8 cellular contexts compared by ENCODE assay signal in the genomic region with DNA sequence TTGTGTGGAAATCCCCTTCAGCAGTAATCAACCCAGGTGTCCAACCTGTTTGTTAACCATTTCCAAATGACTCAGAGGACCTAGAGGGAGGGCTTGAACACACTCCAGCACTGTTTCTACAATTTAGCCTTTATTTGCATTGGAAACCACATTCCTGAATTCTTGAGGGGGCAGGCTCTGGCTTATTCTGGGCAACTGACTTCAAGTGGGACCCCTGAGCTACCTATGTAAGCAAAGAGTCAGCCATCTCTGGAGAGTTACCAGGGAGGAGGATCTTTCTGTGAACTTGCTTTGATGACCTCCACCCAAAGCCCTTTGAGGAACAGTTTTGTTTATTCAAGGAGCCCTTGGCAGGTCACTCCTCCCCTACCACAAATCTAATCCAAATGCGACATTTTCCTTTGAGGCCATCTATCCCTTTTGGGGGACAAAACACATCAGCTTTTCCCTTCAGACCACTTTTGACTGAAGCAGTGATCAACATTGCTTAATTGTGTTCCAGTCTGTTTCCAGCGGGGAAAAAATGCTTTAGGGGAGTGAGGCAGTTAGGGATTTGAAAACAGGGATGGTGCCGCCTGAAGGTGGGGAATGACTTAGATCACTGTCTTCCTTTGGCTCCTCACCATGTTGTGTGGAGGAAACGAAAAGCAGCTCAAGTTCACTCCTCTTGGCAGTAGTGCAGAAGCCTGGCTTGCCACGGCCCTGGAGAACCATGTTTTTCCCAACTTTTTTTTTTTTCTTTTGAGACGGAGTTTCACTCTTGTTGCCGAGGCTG. TPM values are rescaled to one million over a fixed set of nuclear protein-coding genes. Genes with fewer than 3 reads are reported as not detected.
A peak's percentile ranks its signal among the peaks of the same experiment; 100 is the strongest.
DNase-seq lines count a peak whose midpoint lies in the region; ATAC-seq and TF ChIP-seq lines count a peak whose summit lies in the region.

No MANE protein-coding gene starts in this region.

- peak overlapping the region; percentile 69 for H3K4me3 Mint-ChIP-seq in activated naive CD8-positive, alpha-beta T cell
- H3K4me3 Mint-ChIP-seq in stimulated activated memory B cell treated with anti-CD40 and anti-IgM and Interleukin-4, amounts not matched to agents 10 μg/mL and 1 μg/mL and 100 μg/mL, for 72 hours: peak overlapping the region; percentile 14

- H3K27me3 ChIP-seq in right atrium auricular region: no peaks in the 10 kb centered on the region

- H3K9me3 ChIP-seq in right atrium auricular region: no peaks in the 10 kb centered on the region

- H3K36me3 Mint-ChIP-seq in activated naive CD8-positive, alpha-beta T cell: peaks cover 7% of the 10 kb centered on the region
- H3K36me3 Mint-ChIP-seq in stimulated activated memory B cell treated with anti-CD40 and anti-IgM and Interleukin-4, amounts not matched to agents 10 μg/mL and 1 μg/mL and 100 μg/mL, for 72 hours: peaks cover 8% of the 10 kb centered on the region

- no peaks in the 10 kb centered on the region for H3K9me3 Mint-ChIP-seq in activated naive CD8-positive, alpha-beta T cell (ENCODE audit: low read depth)
- H3K9me3 Mint-ChIP-seq in stimulated activated memory B cell treated with anti-CD40 and anti-IgM and Interleukin-4, amounts not matched to agents 10 μg/mL and 1 μg/mL and 100 μg/mL, for 72 hours: no peaks in the 10 kb centered on the region

- TF ChIP-seq CTCF in right atrium auricular region (IDR thresholded peaks at IDR 0.05): no peak

- peaks cover 10% of the 10 kb centered on the region for H3K36me3 ChIP-seq in right atrium auricular region

- no peaks in the 10 kb centered on the region for H3K27me3 Mint-ChIP-seq in activated naive CD8-positive, alpha-beta T cell
- H3K27me3 Mint-ChIP-seq in stimulated activated memory B cell treated with anti-CD40 and anti-IgM and Interleukin-4, amounts not matched to agents 10 μg/mL and 1 μg/mL and 100 μg/mL, for 72 hours: no peaks in the 10 kb centered on the region

- peaks cover 65% of the 10 kb centered on the region for H3K4me1 Mint-ChIP-seq in activated naive CD8-positive, alpha-beta T cell (ENCODE audit: low read depth)
- peaks cover 63% of the 10 kb centered on the region for H3K4me1 Mint-ChIP-seq in stimulated activated memory B cell treated with anti-CD40 and anti-IgM and Interleukin-4, amounts not matched to agents 10 μg/mL and 1 μg/mL and 100 μg/mL, for 72 hours

- peak; percentile 57 for DNase-seq in GM03348 (ENCODE audit: low spot score)
- DNase-seq in NCI-H1436 treated with DMSO at 0.1 percent for 48 hours (lab: John Stamatoyannopoulos, UW): peak; percentile 64
- no peak for DNase-seq in right atrium auricular region (ENCODE audit: low spot score)
- DNase-seq in D341Med (ENCODE audit: low spot score): no peak
- DNase-seq in NK-92 (lab: John Stamatoyannopoulos, UW; ENCODE audit: unreplicated experiment): no peak

- H3K4me1 ChIP-seq in right atrium auricular region: peaks cover 0 to 33% of the 10 kb centered on the region in 2 donors

- peak overlapping the region; percentile 72 to 83 for H3K27ac ChIP-seq in right atrium auricular region

- H3K27ac Mint-ChIP-seq in activated naive CD8-positive, alpha-beta T cell: peak overlapping the region; percentile 100
- H3K27ac Mint-ChIP-seq in stimulated activated memory B cell treated with anti-CD40 and anti-IgM and Interleukin-4, amounts not matched to agents 10 μg/mL and 1 μg/mL and 100 μg/mL, for 72 hours: peak overlapping the region; percentile 100

- peak overlapping the region in 1 of 2 donors; percentile 13 for H3K4me3 ChIP-seq in right atrium auricular region

- ATAC-seq in GM21619 (IDR thresholded peaks at IDR 0.05; ENCODE audit: unreplicated experiment): peak; percentile 37
- ATAC-seq in stimulated activated memory B cell treated with anti-CD40 and anti-IgM and Interleukin-4, amounts not matched to agents 10 μg/mL and 1 μg/mL and 100 μg/mL, for 72 hours: peak; percentile 80

RNA-seq across cellular contexts. Expression of gene TUBD1, which starts 46.2 kb away (rescaled TPM):
- total RNA-seq in right atrium auricular region: 1 to 10 TPM; 6.1 to 8.0 TPM

RNA-seq across cellular contexts. Expression of gene RPS6KB1, which starts 46.3 kb away (rescaled TPM):
- total RNA-seq in right atrium auricular region: 10 to 100 TPM; 14.3 to 21.8 TPM

Comparison
In these comparisons a context has a peak if more than half of its experiments do, and no peak if none do; other contexts are left out.
1. DNase-seq: peak in GM03348 (single experiment) and NCI-H1436 treated with DMSO at 0.1 percent for 48 hours (single experiment); none in right atrium auricular region (single experiment), D341Med (single experiment) and NK-92 (single experiment).